12 cellular contexts compared by ENCODE assay signal in genomic region chrX:77493677-77494553, GRCh38. TPM values are rescaled to one million over a fixed set of nuclear protein-coding genes. Genes with fewer than 3 reads are reported as not detected.
DNase-seq lines count a peak whose midpoint lies in the region; ATAC-seq and TF ChIP-seq lines count a peak whose summit lies in the region.
"Had no signal": no experiment of that assay in that cellular context is flagged by ENCODE, and none has a peak within 500 bp of the region (broad histone marks: within the 10 kb centered on the region; RNA-seq: fewer than 3 reads in every experiment).

No MANE protein-coding gene starts in this region.

- H3K79me1 ChIP-seq in mesendoderm (ENCODE audit: low read length) = no peaks in the 10 kb centered on the region

- ATAC-seq in left lung = no peak
- ATAC-seq in GM19455 (IDR thresholded peaks at IDR 0.05; ENCODE audit: unreplicated experiment) = no peak
- no peak for ATAC-seq in HG02870 (IDR thresholded peaks at IDR 0.05; ENCODE audit: unreplicated experiment)
- ATAC-seq: esophagus mucosa; natural killer cell treated with Interleukin-12 subunit alpha and Interleukin-12 subunit beta and Interleukin-15 and Interleukin-18, amount 100 ng/mL, for 72 hours; T-helper 17 cell had no signal

- TF ChIP-seq CTCF in NB4 (IDR thresholded peaks at IDR 0.05; ENCODE audit: low read depth, low read length) (no peak), left lung (IDR thresholded peaks at IDR 0.05) (no peak)

- no peak overlapping the region for H3K56ac ChIP-seq in mesendoderm (ENCODE audit: low read length)

- intact Hi-C loops in left lung (cut with DNase I) = no loop called here

- no peak overlapping the region for H3K23ac ChIP-seq in mesendoderm (ENCODE audit: low read length)

- no peak overlapping the region for H3K4me2 ChIP-seq in mesendoderm (ENCODE audit: low read length)

- H3K4me1 ChIP-seq in mesendoderm (ENCODE audit: control insufficient read depth, low read depth, low read length) (no peaks in the 10 kb centered on the region), left lung (no peaks in the 10 kb centered on the region)

- peak; percentile 98 for DNase-seq in ELF-1 (ENCODE audit: low read depth, low spot score)
- peak; percentile 7 for DNase-seq in NB4 (ENCODE audit: low read depth)
- peak; percentile 66 for DNase-seq in astrocyte of the hippocampus (ENCODE audit: low read depth, low spot score)
- DNase-seq in mesendoderm = peak; percentile 94
- no peak for DNase-seq in left lung
- DNase-seq in NK-92 treated with Interleukin-12 subunit alpha and Interleukin-12 subunit beta, amount 100 ng/mL, for 24 hours (lab: John Stamatoyannopoulos, UW) = no peak
- DNase-seq: activated effector memory CD4-positive, alpha-beta T cell treated with Interleukin-2 at 50 U/mL for 16 hours; T-helper 17 cell had no signal

- no peak overlapping the region for H2BK15ac ChIP-seq in mesendoderm (replicated peaks; ENCODE audit: low read depth)

- H3K27ac ChIP-seq in mesendoderm (ENCODE audit: low read depth, low read length) = no peak overlapping the region
- H3K27ac ChIP-seq in left lung = no peak overlapping the region

- no peak overlapping the region for H3K4me3 ChIP-seq in NB4 (ENCODE audit: low read depth, low read length)
- H3K4me3 ChIP-seq in mesendoderm (ENCODE audit: low read length) = no peak overlapping the region
- no peak overlapping the region for H3K4me3 ChIP-seq in left lung

- H3K9ac ChIP-seq in mesendoderm (ENCODE audit: low read length) = no peak overlapping the region

- H4K8ac ChIP-seq in mesendoderm (ENCODE audit: low read depth, low read length) = no peak overlapping the region

- no peak overlapping the region for H3K18ac ChIP-seq in mesendoderm (ENCODE audit: low read length)

- H2BK120ac ChIP-seq in mesendoderm (ENCODE audit: low read depth, low read length) = no peak overlapping the region

- no peaks in the 10 kb centered on the region for H3K79me2 ChIP-seq in mesendoderm (ENCODE audit: control insufficient read depth, insufficient read depth, low read length)

- H2AK5ac ChIP-seq in mesendoderm (ENCODE audit: low read length) = no peak overlapping the region

- H3K36me3 ChIP-seq in mesendoderm (ENCODE audit: control insufficient read depth, insufficient read depth, low read length) (no peaks in the 10 kb centered on the region), left lung (no peaks in the 10 kb centered on the region)

- H3K4ac ChIP-seq in mesendoderm (ENCODE audit: low read depth, low read length) = no peak overlapping the region

- no peak for TF ChIP-seq POLR2A in NB4 (IDR thresholded peaks at IDR 0.05; ENCODE audit: extremely low read depth, insufficient read length)

- no peak overlapping the region for H2BK5ac ChIP-seq in mesendoderm (ENCODE audit: low read length)

- H3K9me3 ChIP-seq in left lung = no peaks in the 10 kb centered on the region

- H4K5ac ChIP-seq in mesendoderm (ENCODE audit: low read length) = no peak overlapping the region

- H3K27me3 ChIP-seq in mesendoderm (ENCODE audit: insufficient read depth, low read length, poor library complexity) = no peaks in the 10 kb centered on the region
- no peaks in the 10 kb centered on the region for H3K27me3 ChIP-seq in left lung

- WGBS in mesendoderm (ENCODE audit: extremely low coverage, insufficient coverage, low lambda C conversion rate) = no CpG with 5 or more reads among the region's 20 CpGs

RNA-seq across cellular contexts. Expression of gene FGF16, which starts 46.7 kb away (rescaled TPM):
- polyA plus RNA-seq in mesendoderm (2013, experiment 1 of 2) = 1.1 TPM
- 1.3 TPM for polyA plus RNA-seq in mesendoderm (2013, experiment 2 of 2)
- not detected for total RNA-seq in left lung
- total RNA-seq: esophagus mucosa; natural killer cell treated with Interleukin-12 subunit alpha and Interleukin-12 subunit beta and Interleukin-15 and Interleukin-18, amount 100 ng/mL, for 72 hours; T-helper 17 cell had no signal

Comparison
In these comparisons a context has a peak if more than half of its experiments do, and no peak if none do; other contexts are left out.
1. DNase-seq: peak in ELF-1 (single experiment), NB4 (single experiment), astrocyte of the hippocampus (single experiment) and mesendoderm (single experiment); none in left lung (0 of 2) and NK-92 treated with Interleukin-12 subunit alpha and Interleukin-12 subunit beta, amount 100 ng/mL, for 24 hours (single experiment).